15 cellular contexts compared by ENCODE assay signal in the genomic region with DNA sequence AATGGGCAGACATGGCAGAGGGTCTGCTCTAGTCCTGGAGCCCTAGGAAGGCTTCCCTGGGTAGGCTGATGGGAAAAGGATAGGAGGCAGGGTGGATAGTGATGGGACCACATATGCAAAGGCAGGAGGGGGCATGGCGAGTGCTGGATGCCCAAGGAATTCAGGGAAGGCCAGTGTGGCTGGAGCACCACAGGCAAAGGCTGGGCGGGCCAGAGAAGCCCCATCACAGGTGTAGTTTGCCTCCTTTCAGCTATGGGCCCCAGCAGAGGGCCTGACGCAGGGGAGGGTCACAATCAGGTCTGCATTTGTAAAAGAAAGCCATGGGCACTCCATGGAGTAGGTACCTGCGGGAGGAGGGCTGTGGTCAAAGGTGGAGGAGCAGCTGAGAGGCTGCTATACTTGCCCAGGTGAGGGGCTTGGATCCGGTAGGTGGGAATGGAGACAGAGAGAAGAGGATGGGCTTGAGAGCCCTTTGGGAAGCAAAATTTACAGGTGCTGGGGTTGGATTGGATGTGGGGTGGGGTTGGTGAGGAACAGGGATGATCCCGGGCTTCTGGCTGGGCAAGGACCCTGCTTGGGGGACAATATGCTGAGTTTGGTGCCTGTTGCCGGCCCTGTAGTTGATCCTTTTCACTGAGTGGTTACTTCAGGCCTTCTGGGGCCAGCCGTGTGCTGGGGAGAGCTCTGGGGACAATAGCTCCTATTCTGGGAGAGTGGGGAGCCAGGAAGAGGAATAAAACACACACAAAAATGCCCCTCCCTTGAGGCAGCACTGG. TPM values are rescaled to one million over a fixed set of nuclear protein-coding genes. Genes with fewer than 3 reads are reported as not detected.
DNase-seq lines count a peak whose midpoint lies in the region; ATAC-seq lines count a peak whose summit lies in the region.
"Had no signal": no experiment of that assay in that cellular context is flagged by ENCODE, and none has a peak within 500 bp of the region (broad histone marks: within the 10 kb centered on the region; RNA-seq: fewer than 3 reads in every experiment).

No MANE protein-coding gene starts in this region.

- 77 to 81% methylated on average over 8 of the region's 8 CpGs for WGBS in GM23248 (ENCODE audit: low coverage in 1 of 2, low lambda C conversion rate in 2 of 2, missing lambda C conversion rate in 2 of 2), 2 experiments

- H3K4me1 Mint-ChIP-seq in memory B cell: peaks cover 12% of the 10 kb centered on the region

- H3K27me3 Mint-ChIP-seq in memory B cell: peaks cover 44% of the 10 kb centered on the region

- H3K27me3 ChIP-seq in GM23248 (replicated peaks; ENCODE audit: insufficient read depth): no peaks in the 10 kb centered on the region
- H3K27me3 ChIP-seq in adipocyte (replicated peaks; ENCODE audit: control insufficient read depth, insufficient read depth, low read length): no peaks in the 10 kb centered on the region
- H3K27me3 ChIP-seq: BE2C had no signal

- peak overlapping the region; percentile 15 for H3K27ac Mint-ChIP-seq in memory B cell
- H3K27ac Mint-ChIP-seq: activated naive CD8-positive, alpha-beta T cell treated with anti-CD3 and anti-CD28 coated beads for 36 hours had no signal

- H3K4me3 Mint-ChIP-seq in memory B cell: no peak overlapping the region
- H3K4me3 Mint-ChIP-seq: activated naive CD8-positive, alpha-beta T cell treated with anti-CD3 and anti-CD28 coated beads for 36 hours had no signal

- H3K79me2 ChIP-seq in GM23248 (ENCODE audit: insufficient read depth): peaks cover 61% of the 10 kb centered on the region

- H3K27ac ChIP-seq in GM23248 (peak overlapping the region; percentile 100), skin epidermis (peak overlapping the region in 17 of 21 experiments; percentile 10 to 95 (median 78))
- H3K27ac ChIP-seq: epithelial cell of prostate had no signal

- H3K9me3 Mint-ChIP-seq in memory B cell: no peaks in the 10 kb centered on the region
- H3K9me3 Mint-ChIP-seq: activated naive CD8-positive, alpha-beta T cell treated with anti-CD3 and anti-CD28 coated beads for 36 hours had no signal

- no peaks in the 10 kb centered on the region for H4K20me1 ChIP-seq in GM23248 (ENCODE audit: insufficient read depth)

- in situ Hi-C loops in GM23248 (cut with MboI): no loop called here

- H3K9me3 ChIP-seq in GM23248 (ENCODE audit: low read depth) (no peaks in the 10 kb centered on the region), adipocyte (ENCODE audit: control insufficient read depth, low read length) (no peaks in the 10 kb centered on the region)
- H3K9me3 ChIP-seq: BE2C had no signal

- H2AFZ ChIP-seq in GM23248: no peak overlapping the region

- peak overlapping the region; percentile 100 for H3K9ac ChIP-seq in GM23248
- H3K9ac ChIP-seq in adipocyte (ENCODE audit: low read length): peak overlapping the region; percentile 79

- no peaks in the 10 kb centered on the region for H3K36me3 ChIP-seq in GM23248 (ENCODE audit: low read depth)
- H3K36me3 ChIP-seq in adipocyte (ENCODE audit: control insufficient read depth, insufficient read depth, low read length, severe bottlenecking): no peaks in the 10 kb centered on the region
- H3K36me3 ChIP-seq: BE2C had no signal

- no peaks in the 10 kb centered on the region for H3K9me2 ChIP-seq in GM23248 (ENCODE audit: insufficient read depth)

- H3K4me3 ChIP-seq in GM23248 (no peak overlapping the region), adipocyte (ENCODE audit: low read length) (no peak overlapping the region), skin epidermis (no peak overlapping the region)

- no peaks in the 10 kb centered on the region for H3K36me3 Mint-ChIP-seq in memory B cell
- H3K36me3 Mint-ChIP-seq: activated naive CD8-positive, alpha-beta T cell treated with anti-CD3 and anti-CD28 coated beads for 36 hours had no signal

- DNase-seq in GM23248 (no peak), adipocyte (ENCODE audit: low read depth) (peak; percentile 1), memory B cell (ENCODE audit: low spot score in 2 of 2) (no peak), NCI-H1694 treated with DMSO at 0.1 percent for 48 hours (lab: John Stamatoyannopoulos, UW) (no peak), cerebellum (ENCODE audit: low spot score) (no peak)
- DNase-seq in effector CD4-positive, alpha-beta T cell: no peak
- no peak for DNase-seq in activated CD4-positive, alpha-beta T cell treated with anti-CD3 and anti-CD28 coated beads for 1 hour
- DNase-seq: activated naive CD8-positive, alpha-beta T cell treated with anti-CD3 and anti-CD28 coated beads for 36 hours; DMS153; NCI-H187 treated with DMSO at 0.1 percent for 48 hours; NCI-H510A treated with DMSO at 0.1 percent for 48 hours; SW 1271 had no signal

- peaks cover 63% of the 10 kb centered on the region for H3F3A ChIP-seq in GM23248 (ENCODE audit: insufficient read depth)

- H3K4me1 ChIP-seq in GM23248 (ENCODE audit: insufficient read depth) (peaks cover 90% of the 10 kb centered on the region), adipocyte (ENCODE audit: control insufficient read depth, insufficient read depth, low read length) (peaks cover 80% of the 10 kb centered on the region)

- ATAC-seq in memory B cell (ENCODE audit: low read depth): no peak

- H3K4me2 ChIP-seq in GM23248 (ENCODE audit: unreplicated experiment): peak overlapping the region; percentile 77

RNA-seq across cellular contexts. Expression of a gene that starts 6.5 kb away (rescaled TPM):
- 6,472 and 7,860 TPM in 2 replicates for total RNA-seq in GM23248 (2014; rRNA removed; shearing (Covaris generic))
- polyA plus RNA-seq in GM23248 (2016; fragmentation: Nextera tagmentation; extraction: Ambion mirVana): 15,283 and 15,653 TPM in 2 replicates
- 61.2 TPM for total RNA-seq in cerebellum

RNA-seq across cellular contexts. Expression of a gene that starts 42.2 kb away (rescaled TPM):
- 1.6 TPM in 1 of 2 replicates, not detected in the other for total RNA-seq in GM23248 (2014; rRNA removed; shearing (Covaris generic))
- 1.4 and 1.8 TPM in 2 replicates for polyA plus RNA-seq in GM23248 (2016; fragmentation: Nextera tagmentation; extraction: Ambion mirVana)
- total RNA-seq in cerebellum: not detected

RNA-seq across cellular contexts. Expression of a gene that starts 57.5 kb away (rescaled TPM):
- total RNA-seq in GM23248 (2014; rRNA removed; shearing (Covaris generic)): 62.0 and 69.4 TPM in 2 replicates
- 2.3 and 3.2 TPM in 2 replicates for polyA plus RNA-seq in GM23248 (2016; fragmentation: Nextera tagmentation; extraction: Ambion mirVana)
- 29.1 TPM for total RNA-seq in cerebellum

Comparison
In these comparisons a context has a peak if more than half of its experiments do, and no peak if none do; other contexts are left out.
1. RNA of a gene that starts 6.5 kb away (total RNA-seq): 6,472 to 7,860 TPM in GM23248; 61.2 TPM in cerebellum (single experiment); every median in the first group is over 100 times any median in the second.